2 cellular contexts compared by ENCODE assay signal in genomic region chr2:37271376-37272067, GRCh38.
TF ChIP-seq lines count a peak whose summit lies in the region.

No MANE protein-coding gene starts in this region.

TF ChIP-seq in HEK293, 187 proteins besides CTCF, POLR2A, EP300 and RAD21:
- TF ChIP-seq BCL11A (tag by site-specific recombination; IDR thresholded peaks at IDR 0.05; ENCODE audit: low read depth) (no peak), ZIC2 (tag by site-specific recombination; IDR thresholded peaks at IDR 0.05) (peak; percentile 91), HOXD13 (CRISPR knock-in tag; IDR thresholded peaks at IDR 0.05; ENCODE audit: borderline replicate concordance) (no peak)

TF ChIP-seq in GM12878, 131 proteins besides CTCF, POLR2A, EP300 and RAD21:
- TF ChIP-seq KLF5 (IDR thresholded peaks at IDR 0.05; ENCODE audit: partially characterized antibody), result no peak
- TF ChIP-seq, protein P1, sequence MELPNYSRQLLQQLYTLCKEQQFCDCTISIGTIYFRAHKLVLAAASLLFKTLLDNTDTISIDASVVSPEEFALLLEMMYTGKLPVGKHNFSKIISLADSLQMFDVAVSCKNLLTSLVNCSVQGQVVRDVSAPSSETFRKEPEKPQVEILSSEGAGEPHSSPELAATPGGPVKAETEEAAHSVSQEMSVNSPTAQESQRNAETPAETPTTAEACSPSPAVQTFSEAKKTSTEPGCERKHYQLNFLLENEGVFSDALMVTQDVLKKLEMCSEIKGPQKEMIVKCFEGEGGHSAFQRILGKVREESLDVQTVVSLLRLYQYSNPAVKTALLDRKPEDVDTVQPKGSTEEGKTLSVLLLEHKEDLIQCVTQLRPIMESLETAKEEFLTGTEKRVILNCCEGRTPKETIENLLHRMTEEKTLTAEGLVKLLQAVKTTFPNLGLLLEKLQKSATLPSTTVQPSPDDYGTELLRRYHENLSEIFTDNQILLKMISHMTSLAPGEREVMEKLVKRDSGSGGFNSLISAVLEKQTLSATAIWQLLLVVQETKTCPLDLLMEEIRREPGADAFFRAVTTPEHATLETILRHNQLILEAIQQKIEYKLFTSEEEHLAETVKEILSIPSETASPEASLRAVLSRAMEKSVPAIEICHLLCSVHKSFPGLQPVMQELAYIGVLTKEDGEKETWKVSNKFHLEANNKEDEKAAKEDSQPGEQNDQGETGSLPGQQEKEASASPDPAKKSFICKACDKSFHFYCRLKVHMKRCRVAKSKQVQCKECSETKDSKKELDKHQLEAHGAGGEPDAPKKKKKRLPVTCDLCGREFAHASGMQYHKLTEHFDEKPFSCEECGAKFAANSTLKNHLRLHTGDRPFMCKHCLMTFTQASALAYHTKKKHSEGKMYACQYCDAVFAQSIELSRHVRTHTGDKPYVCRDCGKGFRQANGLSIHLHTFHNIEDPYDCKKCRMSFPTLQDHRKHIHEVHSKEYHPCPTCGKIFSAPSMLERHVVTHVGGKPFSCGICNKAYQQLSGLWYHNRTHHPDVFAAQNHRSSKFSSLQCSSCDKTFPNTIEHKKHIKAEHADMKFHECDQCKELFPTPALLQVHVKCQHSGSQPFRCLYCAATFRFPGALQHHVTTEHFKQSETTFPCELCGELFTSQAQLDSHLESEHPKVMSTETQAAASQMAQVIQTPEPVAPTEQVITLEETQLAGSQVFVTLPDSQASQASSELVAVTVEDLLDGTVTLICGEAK (IDR thresholded peaks at IDR 0.05; ENCODE audit: borderline replicate concordance), result peak; percentile 39; the same call in 1 of the 2 replicates
